ENCODE assay signal across 16 cellular contexts in the genomic region with DNA sequence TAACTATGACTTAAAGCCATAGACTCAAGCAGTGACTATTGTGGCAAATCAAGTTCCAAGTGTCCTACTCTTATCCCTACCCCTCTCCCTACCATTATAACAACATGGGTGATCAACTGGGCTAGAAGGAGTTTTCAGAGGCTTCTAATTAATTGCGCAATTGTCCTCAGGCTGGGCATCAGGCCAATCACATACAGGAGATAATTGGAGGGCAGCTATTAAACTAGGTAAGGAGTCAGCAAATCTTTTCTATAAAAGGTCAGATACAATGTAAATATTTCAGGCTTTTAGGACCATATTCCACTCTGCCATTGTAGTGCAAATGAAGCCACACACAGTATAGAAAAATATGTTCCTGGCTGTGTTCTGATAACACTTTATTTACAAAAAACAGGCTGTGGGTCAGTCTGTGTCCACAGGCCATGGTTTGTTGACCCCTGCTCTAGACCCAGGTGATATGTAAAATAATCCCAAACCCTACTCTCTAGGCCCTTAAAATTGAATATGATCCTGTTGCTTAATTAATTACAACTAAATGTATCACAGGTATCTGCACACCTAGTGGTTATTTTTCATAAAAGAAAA.
DNase-seq lines count a peak whose midpoint lies in the region; ATAC-seq and TF ChIP-seq lines count a peak whose summit lies in the region.
"Had no signal": no experiment of that assay in that cellular context is flagged by ENCODE, and none has a peak within 500 bp of the region (broad histone marks: within the 10 kb centered on the region; RNA-seq: fewer than 3 reads in every experiment).

No MANE protein-coding gene starts in this region.

- no peak overlapping the region for H2AK9ac ChIP-seq in IMR-90 (replicated peaks; ENCODE audit: low read depth, low read length, poor library complexity)

- H4K20me1 ChIP-seq in IMR-90 (ENCODE audit: insufficient read depth, low read length), result no peaks in the 10 kb centered on the region

- TF ChIP-seq RAD21 in IMR-90 (IDR thresholded peaks at IDR 0.05; ENCODE audit: low read length), result no peak

- in situ Hi-C loops in IMR-90 (cut with MboI; ENCODE audit: low sequenced_read_pairs), result no loop called here

- H3K4me1 ChIP-seq in BE2C (peaks cover 9% of the 10 kb centered on the region; the same call in 1 of the 2 replicates), IMR-90 (ENCODE audit: control insufficient read depth, insufficient read depth, low read length) (no peaks in the 10 kb centered on the region)

- H3K79me1 ChIP-seq in IMR-90 (ENCODE audit: low read depth in 1 of 2, low read length in 2 of 2), result no peaks in the 10 kb centered on the region

- no peak overlapping the region for H2AK5ac ChIP-seq in IMR-90 (ENCODE audit: low read depth, low read length)

- H2BK5ac ChIP-seq in IMR-90 (ENCODE audit: low read depth, low read length, poor library complexity, severe bottlenecking), result no peak overlapping the region

- no peak overlapping the region for H4K5ac ChIP-seq in IMR-90 (ENCODE audit: low read depth, low read length)

- H2BK120ac ChIP-seq in IMR-90 (ENCODE audit: low read depth, low read length), result no peak overlapping the region

- H3K4me2 ChIP-seq in IMR-90 (ENCODE audit: low read depth, low read length), result no peak overlapping the region
- H3K4me2 ChIP-seq: smooth muscle cell had no signal

- POLR2A ChIA-PET in IMR-90 (lab: Charles Lee; ENCODE audit: unreplicated experiment), result interaction anchor here (0.7 kb wide), 1 partner anchor 822 kb away, joined by 8 read pairs; no protein-coding TSS in a partner anchor

- DNase-seq in BE2C, result peak; percentile 22
- no peak for DNase-seq in IMR-90
- peak; percentile 98 for DNase-seq in NCI-H748 treated with DMSO at 0.1 percent for 48 hours (lab: John Stamatoyannopoulos, UW)
- DNase-seq in fibroblast of pulmonary artery (ENCODE audit: low read depth), result peak; percentile 30
- no peak for DNase-seq in sciatic nerve (ENCODE audit: low spot score)
- no peak for DNase-seq in activated gamma-delta T cell (lab: John Stamatoyannopoulos, UW)
- DNase-seq: activated CD4-positive, CD25-positive, alpha-beta regulatory T cell treated with anti-CD3 and anti-CD28 coated beads, Interleukin-2, amount 50 U/mL, for 72 hours; activated naive CD4-positive, alpha-beta T cell treated with anti-CD3 and anti-CD28 coated beads for 36 hours; dermis blood vessel endothelial cell; Kasumi-1; stimulated activated naive CD4-positive, alpha-beta T cell; T-helper 17 cell had no signal

- TF ChIP-seq POLR2A in IMR-90 (IDR thresholded peaks at IDR 0.05; ENCODE audit: low read depth, low read length), result no peak

- no peaks in the 10 kb centered on the region for H3K9me1 ChIP-seq in IMR-90 (ENCODE audit: insufficient read depth, low read length)

- no peak overlapping the region for H3K27ac ChIP-seq in IMR-90 (ENCODE audit: insufficient read depth, low read length)
- H3K27ac ChIP-seq: esophagus muscularis mucosa had no signal

- CTCF ChIA-PET in IMR-90 (lab: Yijun Ruan, JAX), result no interaction called here

- no peak overlapping the region for H4K91ac ChIP-seq in IMR-90 (ENCODE audit: insufficient read depth, low read depth, low read length)

- H3K27me3 ChIP-seq in BE2C (no peaks in the 10 kb centered on the region), IMR-90 (ENCODE audit: control insufficient read depth, insufficient read depth, low read length) (no peaks in the 10 kb centered on the region; the same call in 1 of the 2 replicates)
- H3K27me3 ChIP-seq: esophagus muscularis mucosa had no signal

- H3K36me3 ChIP-seq in BE2C (no peaks in the 10 kb centered on the region), IMR-90 (ENCODE audit: control insufficient read depth, insufficient read depth, low read length) (no peaks in the 10 kb centered on the region)
- H3K36me3 ChIP-seq: esophagus muscularis mucosa had no signal

- no peak overlapping the region for H2BK15ac ChIP-seq in IMR-90 (ENCODE audit: low read depth, low read length)

- no CpG with 5 or more reads among the region's 1 CpG for WGBS in IMR-90 (ENCODE audit: extremely low coverage in 2 of 2, insufficient read length in 1 of 2), 2 experiments

- H3K4me3 ChIP-seq in BE2C (ENCODE audit: low read depth, low read length), result no peak overlapping the region
- no peak overlapping the region for H3K4me3 ChIP-seq in IMR-90 (ENCODE audit: insufficient read depth, low read depth, low read length)
- H3K4me3 ChIP-seq in fibroblast of pulmonary artery (replicated peaks; ENCODE audit: low read depth, low read length), result no peak overlapping the region
- H3K4me3 ChIP-seq: esophagus muscularis mucosa, smooth muscle cell had no signal

- ATAC-seq in IMR-90 (ENCODE audit: low read depth) (no peak), sciatic nerve (no peak), HG02571 (IDR thresholded peaks at IDR 0.05; ENCODE audit: unreplicated experiment) (no peak), HG03025 (IDR thresholded peaks at IDR 0.05; ENCODE audit: low FRiP score, unreplicated experiment) (no peak)
- ATAC-seq: T-helper 17 cell had no signal

- intact Hi-C loops in IMR-90 (cut with micrococcal nuclease) (no loop called here), sciatic nerve (cut with DNase I) (no loop called here)

- H3K23ac ChIP-seq in IMR-90 (ENCODE audit: low read depth, low read length), result no peak overlapping the region

- H3K9me3 ChIP-seq in BE2C (no peaks in the 10 kb centered on the region), IMR-90 (ENCODE audit: control insufficient read depth, insufficient read depth, low read length) (no peaks in the 10 kb centered on the region)
- H3K9me3 ChIP-seq: esophagus muscularis mucosa had no signal

- H3K4ac ChIP-seq in IMR-90 (ENCODE audit: low read depth, low read length), result no peak overlapping the region

- no TSS peak for BruUV-seq in IMR-90 (replicated peaks; lab: Mats Ljungman, UMichigan)

- TF ChIP-seq CTCF in BE2C (IDR thresholded peaks at IDR 0.05; ENCODE audit: low read depth, low read length) (no peak), IMR-90 (conservative IDR thresholded peaks at IDR 0.05; ENCODE audit: low read depth, low read length) (no peak), fibroblast of pulmonary artery (IDR thresholded peaks at IDR 0.05; ENCODE audit: low read length, missing control alignments) (no peak)

- no peak overlapping the region for H3K56ac ChIP-seq in IMR-90 (ENCODE audit: extremely low read depth, insufficient read depth, low read length)

- dilution Hi-C loops in IMR-90 (cut with HindIII; ENCODE audit: low sequenced_read_pairs, unreplicated experiment), result no loop called here

- H3K14ac ChIP-seq in IMR-90 (replicated peaks; ENCODE audit: low read depth, low read length), result no peak overlapping the region

- H3K18ac ChIP-seq in IMR-90 (ENCODE audit: low read depth, low read length), result no peak overlapping the region

- H3K9ac ChIP-seq in IMR-90 (ENCODE audit: low read depth, low read length), result no peak overlapping the region

- H2BK20ac ChIP-seq in IMR-90 (ENCODE audit: low read depth, low read length), result no peak overlapping the region

- H2AFZ ChIP-seq in IMR-90 (replicated peaks; ENCODE audit: low read length, poor library complexity), result no peak overlapping the region

- H4K8ac ChIP-seq in IMR-90 (ENCODE audit: low read depth in 2 of 2, low read length in 2 of 2), result no peak overlapping the region

TF ChIP-seq in IMR-90, 13 proteins besides CTCF, POLR2A, EP300 and RAD21:
- TF ChIP-seq RFX5 (IDR thresholded peaks at IDR 0.05; ENCODE audit: low read depth, low read length) (no peak), CEBPB (IDR thresholded peaks at IDR 0.05; ENCODE audit: low read depth, low read length) (peak; percentile 89), MAFK (IDR thresholded peaks at IDR 0.05; ENCODE audit: low read depth, low read length) (no peak), FOS (IDR thresholded peaks at IDR 0.05; ENCODE audit: low read depth, low read length) (no peak)
TF ChIP-seq in IMR-90: peak in this region for 1.

Comparison
In these comparisons a context has a peak if more than half of its experiments do, and no peak if none do; other contexts are left out.
1. DNase-seq: peak in BE2C (single experiment), NCI-H748 treated with DMSO at 0.1 percent for 48 hours (single experiment) and fibroblast of pulmonary artery (single experiment); none in IMR-90 (single experiment), sciatic nerve (single experiment) and activated gamma-delta T cell (single experiment).